ENCODE assay signal across 19 cellular contexts in genomic region chr15:99117111-99117510, GRCh38.
"Had no signal": no experiment of that assay in that cellular context is flagged by ENCODE, and none has a peak within 500 bp of the region (broad histone marks: within the 10 kb centered on the region; RNA-seq: fewer than 3 reads in every experiment).

No MANE protein-coding gene starts in this region.

- H3K27ac ChIP-seq: colonic mucosa, left lung, neutrophil, pancreas, SK-N-MC, suprapubic skin, WERI-Rb-1 had no signal

- H3K27ac Mint-ChIP-seq: activated CD4-positive, alpha-beta T cell treated with anti-CD3 and anti-CD28 coated beads for 36 hours; activated naive CD8-positive, alpha-beta T cell; activated T-helper 1 cell treated with anti-CD3 and anti-CD28 coated beads, Interleukin-12 subunit alpha, Interleukin-12 subunit beta, Interleukin-2, Interleukin-4 antibody, amounts not matched to agents 30 ng/mL and 10 ng/mL and 1 ng/mL, durations not matched to agents 14 hours and 24 hours and 36 hours; natural killer cell had no signal

- H3K27me3 Mint-ChIP-seq: activated CD4-positive, alpha-beta T cell treated with anti-CD3 and anti-CD28 coated beads for 36 hours; activated naive CD8-positive, alpha-beta T cell had no signal

- ATAC-seq: activated CD4-positive, alpha-beta T cell treated with anti-CD3 and anti-CD28 coated beads for 36 hours; heart left ventricle; left lung; natural killer cell; pancreas had no signal

- DNase-seq: activated CD4-positive, alpha-beta T cell treated with anti-CD3 and anti-CD28 coated beads for 36 hours; activated CD4-positive, alpha-beta T cell treated with anti-CD3 and anti-CD28 coated beads, Interleukin-2, amount 50 U/mL, for 48 hours; caudate nucleus; colonic mucosa; heart left ventricle; mesenchymal stem cell; natural killer cell; pancreas; stimulated activated CD4-positive, alpha-beta T cell treated with anti-CD3 and anti-CD28 coated beads, Interleukin-12 subunit alpha, Interleukin-12 subunit beta, amount 100 ng/mL, for 4 hours; stimulated activated CD4-positive, alpha-beta T cell treated with anti-CD3 and anti-CD28 coated beads, Interleukin-1b, Interleukin-23, amount 100 ng/mL, for 48 hours; stimulated activated CD8-positive, alpha-beta memory T cell treated with anti-CD3 and anti-CD28 coated beads, Interleukin-4, amount 100 ng/mL, for 48 hours; stimulated activated naive CD4-positive, alpha-beta T cell treated with Interleukin-2 at 50 U/mL for 16 hours; WERI-Rb-1 had no signal

- H3K4me3 Mint-ChIP-seq: activated CD4-positive, alpha-beta T cell treated with anti-CD3 and anti-CD28 coated beads for 36 hours; activated naive CD8-positive, alpha-beta T cell; activated T-helper 1 cell treated with anti-CD3 and anti-CD28 coated beads, Interleukin-12 subunit alpha, Interleukin-12 subunit beta, Interleukin-2, Interleukin-4 antibody, amounts not matched to agents 30 ng/mL and 10 ng/mL and 1 ng/mL, durations not matched to agents 14 hours and 24 hours and 36 hours; natural killer cell had no signal

- H3K4me3 ChIP-seq: colonic mucosa, heart left ventricle, left lung, pancreas, SK-N-MC, suprapubic skin had no signal

- H3K36me3 ChIP-seq: colonic mucosa, left lung, neutrophil, pancreas, suprapubic skin had no signal

- H3K4me1 Mint-ChIP-seq: activated CD4-positive, alpha-beta T cell treated with anti-CD3 and anti-CD28 coated beads for 36 hours; natural killer cell had no signal

- H3K9me3 ChIP-seq: colonic mucosa, heart left ventricle, left lung, neutrophil, pancreas, suprapubic skin had no signal

- H3K4me1 ChIP-seq: colonic mucosa, left lung, pancreas, suprapubic skin had no signal

- H3K27me3 ChIP-seq: colonic mucosa, heart left ventricle, left lung, pancreas, suprapubic skin had no signal

- H3K9me3 Mint-ChIP-seq: activated T-helper 1 cell treated with anti-CD3 and anti-CD28 coated beads, Interleukin-12 subunit alpha, Interleukin-12 subunit beta, Interleukin-2, Interleukin-4 antibody, amounts not matched to agents 30 ng/mL and 10 ng/mL and 1 ng/mL, durations not matched to agents 14 hours and 24 hours and 36 hours; natural killer cell had no signal

- H3K36me3 Mint-ChIP-seq: natural killer cell had no signal
